ENCODE assay signal across 25 cellular contexts in genomic region chrX:8030361-8030760, GRCh38.
DNase-seq lines count a peak whose midpoint lies in the region; ATAC-seq, FAIRE-seq and TF ChIP-seq lines count a peak whose summit lies in the region.
"Had no signal": no experiment of that assay in that cellular context is flagged by ENCODE, and none has a peak within 500 bp of the region (broad histone marks: within the 10 kb centered on the region; RNA-seq: fewer than 3 reads in every experiment).

No MANE protein-coding gene starts in this region.

- H3K4me1 Mint-ChIP-seq in naive thymus-derived CD4-positive, alpha-beta T cell: peaks cover 0 to 2% (median 0%) of the 10 kb centered on the region in 7 donors
- H3K4me1 Mint-ChIP-seq: B cell; CD4-positive, alpha-beta memory T cell; CD8-positive, alpha-beta memory T cell had no signal

- no peaks in the 10 kb centered on the region for H4K20me1 ChIP-seq in PC-3 (ENCODE audit: low read length)
- H4K20me1 ChIP-seq: BLaER1 treated with 17β-estradiol and CSF1 and Interleukin-3, amounts not matched to agents 10 nM and 100 nM had no signal

- peak; percentile 92 for FAIRE-seq in colon (lab: Jason Lieb, UNC)
- FAIRE-seq: A204.1, GM12878, GM12892, GM18507 had no signal

- H3K4me3 ChIP-seq in PC-3 (ENCODE audit: low read length) (no peak overlapping the region), mucosa of descending colon (no peak overlapping the region), thyroid gland (replicated peaks in 1 of 3) (no peak overlapping the region)
- H3K4me3 ChIP-seq in naive thymus-derived CD4-positive, alpha-beta T cell (ENCODE audit: low read length): no peak overlapping the region
- H3K4me3 ChIP-seq: BLaER1 treated with 17β-estradiol and CSF1 and Interleukin-3, amounts not matched to agents 10 nM and 100 nM; GM12878 had no signal

- no peak overlapping the region for H3K9ac ChIP-seq in PC-3 (ENCODE audit: low read length)
- H3K9ac ChIP-seq: BLaER1 treated with 17β-estradiol and CSF1 and Interleukin-3, amounts not matched to agents 10 nM and 100 nM had no signal

- H3K27ac Mint-ChIP-seq in naive thymus-derived CD4-positive, alpha-beta T cell: no peak overlapping the region
- H3K27ac Mint-ChIP-seq: B cell; CD4-positive, alpha-beta memory T cell; CD8-positive, alpha-beta memory T cell had no signal

- no peaks in the 10 kb centered on the region for H3K36me3 ChIP-seq in PC-3 (ENCODE audit: low read depth, low read length)
- no peaks in the 10 kb centered on the region for H3K36me3 ChIP-seq in mucosa of descending colon (ENCODE audit: low read depth)
- no peaks in the 10 kb centered on the region for H3K36me3 ChIP-seq in naive thymus-derived CD4-positive, alpha-beta T cell (ENCODE audit: control insufficient read depth in 2 of 3, insufficient read depth in 3 of 3, low read length in 3 of 3)
- no peaks in the 10 kb centered on the region for H3K36me3 ChIP-seq in thyroid gland
- H3K36me3 ChIP-seq: BLaER1 treated with 17β-estradiol and CSF1 and Interleukin-3, amounts not matched to agents 10 nM and 100 nM had no signal

- H2AFZ ChIP-seq in PC-3 (ENCODE audit: low read length): no peak overlapping the region

- no peak overlapping the region for H3K4me2 ChIP-seq in PC-3 (ENCODE audit: low read length)
- H3K4me2 ChIP-seq: BLaER1 treated with 17β-estradiol and CSF1 and Interleukin-3, amounts not matched to agents 10 nM and 100 nM had no signal

- no peak for TF ChIP-seq CTCF in PC-3 (conservative IDR thresholded peaks at IDR 0.05; ENCODE audit: low read depth, low read length)
- TF ChIP-seq CTCF in mucosa of descending colon (IDR thresholded peaks at IDR 0.05): no peak
- TF ChIP-seq CTCF in thyroid gland (IDR thresholded peaks at IDR 0.05): no peak

- no peaks in the 10 kb centered on the region for H3F3A ChIP-seq in PC-3 (ENCODE audit: low read length, unreplicated experiment)

- H3K27me3 Mint-ChIP-seq in naive thymus-derived CD4-positive, alpha-beta T cell: no peaks in the 10 kb centered on the region
- H3K27me3 Mint-ChIP-seq: B cell had no signal

- no peaks in the 10 kb centered on the region for H3K79me2 ChIP-seq in PC-3 (ENCODE audit: low read length)

- H3K9me2 ChIP-seq in PC-3 (replicated peaks; ENCODE audit: low read length): no peaks in the 10 kb centered on the region

- ATAC-seq in PC-3: peak; percentile 68
- peak; percentile 80 for ATAC-seq in mucosa of descending colon
- no peak for ATAC-seq in naive thymus-derived CD4-positive, alpha-beta T cell
- no peak for ATAC-seq in HG03565 (IDR thresholded peaks at IDR 0.05; ENCODE audit: unreplicated experiment)
- ATAC-seq: GM12878 had no signal

- H3K9me3 ChIP-seq in PC-3 (ENCODE audit: low read length) (no peaks in the 10 kb centered on the region), mucosa of descending colon (no peaks in the 10 kb centered on the region), thyroid gland (no peaks in the 10 kb centered on the region)
- H3K9me3 ChIP-seq in naive thymus-derived CD4-positive, alpha-beta T cell (ENCODE audit: control insufficient read depth in 2 of 3, low read length in 3 of 3): no peaks in the 10 kb centered on the region
- H3K9me3 ChIP-seq: BLaER1 treated with 17β-estradiol and CSF1 and Interleukin-3, amounts not matched to agents 10 nM and 100 nM had no signal

- BruUV-seq in PC-3 (replicated peaks; lab: Mats Ljungman, UMichigan): no TSS peak

- WGBS in thyroid gland, 2 donors: 83 to 87% methylated on average over 4 of the region's 4 CpGs

- H3K36me3 Mint-ChIP-seq in naive thymus-derived CD4-positive, alpha-beta T cell: peaks cover 0 to 4% (median 3%) of the 10 kb centered on the region in 5 donors

- no peak for TF ChIP-seq POLR2A in thyroid gland (IDR thresholded peaks at IDR 0.05)

- intact Hi-C loops in PC-3 (cut with micrococcal nuclease): no loop called here
- intact Hi-C loops in mucosa of descending colon (cut with DNase I, micrococcal nuclease): no loop called here
- intact Hi-C loops in naive thymus-derived CD4-positive, alpha-beta T cell (cut with micrococcal nuclease): no loop called here
- intact Hi-C loops in thyroid gland (cut with DNase I): no loop called here

- DNase-seq in PC-3 (peak; percentile 42), mucosa of descending colon (no peak), thyroid gland (no peak)
- no peak for DNase-seq in naive thymus-derived CD4-positive, alpha-beta T cell
- DNase-seq: 8988T; AML-193; CD4-positive, alpha-beta memory T cell; CD8-positive, alpha-beta memory T cell; COR-L47; DMS 273 treated with DMSO at 0.1 percent for 48 hours; DMS153; DMS53; DMS79; DND-41; EL; GDM1 had no signal

- H3K9me3 Mint-ChIP-seq in naive thymus-derived CD4-positive, alpha-beta T cell: peaks cover 0 to 4% (median 0%) of the 10 kb centered on the region in 11 donors

- H3K27ac ChIP-seq in PC-3 (ENCODE audit: low read length): peak overlapping the region; percentile 57
- H3K27ac ChIP-seq in naive thymus-derived CD4-positive, alpha-beta T cell (ENCODE audit: low read depth, low read length): no peak overlapping the region
- H3K27ac ChIP-seq in thyroid gland: no peak overlapping the region
- H3K27ac ChIP-seq: BLaER1 treated with 17β-estradiol and CSF1 and Interleukin-3, amounts not matched to agents 10 nM and 100 nM; C4-2B had no signal

- CTCF ChIA-PET in PC-3 (lab: Charles Lee): no interaction called here
- CTCF ChIA-PET in naive thymus-derived CD4-positive, alpha-beta T cell (lab: Charles Lee): no interaction called here

- H3K4me3 Mint-ChIP-seq in naive thymus-derived CD4-positive, alpha-beta T cell: no peak overlapping the region
- H3K4me3 Mint-ChIP-seq: B cell; CD4-positive, alpha-beta memory T cell; CD8-positive, alpha-beta memory T cell had no signal

- no peaks in the 10 kb centered on the region for H3K27me3 ChIP-seq in PC-3 (ENCODE audit: low read length)
- no peaks in the 10 kb centered on the region for H3K27me3 ChIP-seq in naive thymus-derived CD4-positive, alpha-beta T cell (ENCODE audit: control insufficient read depth in 2 of 2, insufficient read depth in 2 of 2, low read length in 2 of 2)
- no peaks in the 10 kb centered on the region for H3K27me3 ChIP-seq in thyroid gland
- H3K27me3 ChIP-seq: BLaER1 treated with 17β-estradiol and CSF1 and Interleukin-3, amounts not matched to agents 10 nM and 100 nM had no signal

- H3K4me1 ChIP-seq in PC-3 (ENCODE audit: insufficient read depth, low read length) (peaks cover 13% of the 10 kb centered on the region), mucosa of descending colon (ENCODE audit: low read depth) (no peaks in the 10 kb centered on the region), thyroid gland (peaks cover 18 to 19% of the 10 kb centered on the region in 2 donors)
- no peaks in the 10 kb centered on the region for H3K4me1 ChIP-seq in naive thymus-derived CD4-positive, alpha-beta T cell (ENCODE audit: control insufficient read depth in 2 of 2, insufficient read depth in 2 of 2, low read length in 2 of 2)

- POLR2A ChIA-PET in PC-3 (lab: Charles Lee; ENCODE audit: unreplicated experiment): no interaction called here
- POLR2A ChIA-PET in naive thymus-derived CD4-positive, alpha-beta T cell (lab: Charles Lee): no interaction called here

Comparison
In these comparisons a context has a peak if more than half of its experiments do, and no peak if none do; other contexts are left out.
1. ATAC-seq: peak in PC-3 (single experiment) and mucosa of descending colon (single experiment); none in naive thymus-derived CD4-positive, alpha-beta T cell (single experiment) and HG03565 (single experiment).